In the genomic region with DNA sequence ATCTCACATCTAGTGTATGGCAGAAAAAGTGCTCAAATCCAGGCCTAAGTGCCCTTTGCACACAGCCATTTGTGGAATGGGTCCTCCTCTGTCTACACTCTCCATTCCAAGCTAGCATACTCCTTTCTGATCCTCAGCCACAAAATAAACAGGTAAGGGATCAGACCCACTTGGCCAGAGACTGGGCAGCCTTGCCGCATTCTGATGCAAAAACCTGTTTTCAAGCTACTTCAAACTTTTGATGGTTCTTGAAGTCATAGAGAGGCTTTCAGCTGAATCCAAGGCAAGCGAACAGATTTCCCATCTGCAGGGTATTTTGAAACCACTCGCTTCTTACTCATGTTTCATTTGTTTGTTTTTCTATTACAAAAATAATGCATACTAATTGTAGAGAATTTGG, we compare ENCODE assay signal across 19 cellular contexts.
A peak's percentile ranks its signal among the peaks of the same experiment; 100 is the strongest.
DNase-seq lines count a peak whose midpoint lies in the region; TF ChIP-seq lines count a peak whose summit lies in the region.
"Had no signal": no experiment of that assay in that cellular context is flagged by ENCODE, and none has a peak within 500 bp of the region (broad histone marks: within the 10 kb centered on the region; RNA-seq: fewer than 3 reads in every experiment).

No MANE protein-coding gene starts in this region.

- H3K36me3 Mint-ChIP-seq in brain = no peaks in the 10 kb centered on the region

- H3K27me3 Mint-ChIP-seq in brain = peaks cover 19% of the 10 kb centered on the region

- peak overlapping the region in 4 of 5 experiments; percentile 64 to 100 (median 98) for H3K27ac Mint-ChIP-seq in brain
- H3K27ac Mint-ChIP-seq: H9 had no signal

- H3K9me2 ChIP-seq in Karpas-422 (replicated peaks; ENCODE audit: insufficient read depth, low read length) = no peaks in the 10 kb centered on the region

- peak overlapping the region; percentile 31 for H3K27ac ChIP-seq in stomach smooth muscle (ENCODE audit: low read length)
- H3K27ac ChIP-seq in Karpas-422 (ENCODE audit: low read length) = no peak overlapping the region
- H3K27ac ChIP-seq: HL-60 had no signal

- no peaks in the 10 kb centered on the region for H3K36me3 ChIP-seq in stomach smooth muscle (ENCODE audit: control insufficient read depth in 2 of 2, insufficient read depth in 2 of 2, low read length in 2 of 2)
- no peaks in the 10 kb centered on the region for H3K36me3 ChIP-seq in Karpas-422 (ENCODE audit: insufficient read depth, low read length)

- no peak overlapping the region for H3K4me2 ChIP-seq in Karpas-422 (ENCODE audit: low read depth, low read length, poor library complexity, severe bottlenecking)

- DNase-seq in DMS79 treated with DMSO at 0.1 percent for 48 hours (lab: John Stamatoyannopoulos, UW) (peak; percentile 94), islet precursor cell (peak; percentile 23), NOMO-1 treated with dmso at 0.1 percent for 144 hours (lab: John Stamatoyannopoulos, UW; ENCODE audit: unreplicated experiment) (no peak), Karpas-422 (no peak), anterior cingulate cortex (lab: John Stamatoyannopoulos, UW) (no peak)
- DNase-seq in activated naive CD4-positive, alpha-beta T cell (lab: John Stamatoyannopoulos, UW) = no peak
- DNase-seq: C1 segment of cervical spinal cord; DMS 273 treated with DMSO at 0.1 percent for 48 hours; H9; NCI-H1092; NCI-H1694 treated with DMSO at 0.1 percent for 48 hours; NCI-H345; NCI-H69; NK-92 treated with Interleukin-12 subunit alpha and Interleukin-12 subunit beta, amount 100 ng/mL, for 24 hours; PC-3 had no signal

- peaks cover 60% of the 10 kb centered on the region for H3K4me1 Mint-ChIP-seq in brain

- H3K27me3 ChIP-seq in stomach smooth muscle (ENCODE audit: control insufficient read depth in 1 of 2, insufficient read depth in 2 of 2, low read length in 2 of 2) (no peaks in the 10 kb centered on the region), Karpas-422 (ENCODE audit: low read length) (no peaks in the 10 kb centered on the region)

- H2AFZ ChIP-seq in Karpas-422 (ENCODE audit: low read length) = no peak overlapping the region

- H3K4me3 ChIP-seq in stomach smooth muscle (ENCODE audit: low read length in 2 of 2) = no peak overlapping the region
- H3K4me3 ChIP-seq in Karpas-422 (ENCODE audit: low read length) = no peak overlapping the region
- H3K4me3 ChIP-seq: K562 had no signal

- H4K20me1 ChIP-seq in Karpas-422 (ENCODE audit: insufficient read depth, low read depth, low read length) = 0 out of 2 replicates have a peak, but pooled peaks cover 3% of the 10 kb centered on the region

- H3K9me3 ChIP-seq in stomach smooth muscle (ENCODE audit: control insufficient read depth in 2 of 2, low read length in 2 of 2) = no peaks in the 10 kb centered on the region
- H3K9me3 ChIP-seq in Karpas-422 (ENCODE audit: low read length) = no peaks in the 10 kb centered on the region

- H3K4me1 ChIP-seq in stomach smooth muscle (ENCODE audit: control insufficient read depth, insufficient read depth, low read length) = peaks cover 64% of the 10 kb centered on the region
- H3K4me1 ChIP-seq in Karpas-422 (ENCODE audit: low read length) = no peaks in the 10 kb centered on the region

- no peak for TF ChIP-seq CTCF in brain (conservative IDR thresholded peaks at IDR 0.05)

- peaks cover 0 to 4% (median under 1%) of the 10 kb centered on the region in 5 experiments for H3K9me3 Mint-ChIP-seq in brain
- H3K9me3 Mint-ChIP-seq: H9 had no signal

- H3K9ac ChIP-seq in stomach smooth muscle (ENCODE audit: low read length in 2 of 2) (no peak overlapping the region), Karpas-422 (ENCODE audit: low read length) (no peak overlapping the region)

- H3K4me3 Mint-ChIP-seq in brain = no peak overlapping the region
- H3K4me3 Mint-ChIP-seq: H9 had no signal

- H3K79me2 ChIP-seq in Karpas-422 (ENCODE audit: low read length) = no peaks in the 10 kb centered on the region

Comparison
In these comparisons a context has a peak if more than half of its experiments do, and no peak if none do; other contexts are left out.
1. DNase-seq: peak in DMS79 treated with DMSO at 0.1 percent for 48 hours (single experiment) and islet precursor cell (single experiment); none in NOMO-1 treated with dmso at 0.1 percent for 144 hours (single experiment), activated naive CD4-positive, alpha-beta T cell (0 of 4), Karpas-422 (single experiment) and anterior cingulate cortex (0 of 58).